ENCODE assay signal across 34 cellular contexts in the genomic region with DNA sequence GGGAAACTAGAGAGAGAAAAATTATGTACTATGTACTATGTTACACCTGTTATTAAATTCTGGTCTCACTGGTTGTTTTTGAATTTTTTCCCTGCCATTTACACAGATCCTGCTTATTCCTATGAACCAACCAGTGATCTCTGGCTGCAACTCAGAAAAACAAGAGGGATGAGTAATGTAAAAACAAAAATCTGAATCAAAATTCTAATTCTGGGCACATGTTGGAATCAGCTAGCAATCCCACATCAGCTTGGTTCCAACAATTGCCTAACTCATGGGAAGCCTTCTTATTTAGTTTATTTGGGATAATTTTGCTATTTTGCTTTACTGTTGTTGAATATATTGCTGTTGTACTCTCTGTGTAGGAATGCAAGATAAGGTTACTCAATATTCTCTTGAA.
"Had no signal": no experiment of that assay in that cellular context is flagged by ENCODE, and none has a peak within 500 bp of the region (broad histone marks: within the 10 kb centered on the region; RNA-seq: fewer than 3 reads in every experiment).

No MANE protein-coding gene starts in this region.

- H3K4me1 ChIP-seq: adrenal gland, ascending aorta, breast epithelium, colonic mucosa, foreskin keratinocyte, gastrocnemius medialis had no signal

- DNase-seq: activated B cell treated with CpG ODN at 0.5 μM for 24 hours; activated CD4-positive, alpha-beta T cell treated with anti-CD3 and anti-CD28 coated beads for 48 hours; activated CD4-positive, alpha-beta T cell treated with anti-CD3 and anti-CD28 coated beads, Interleukin-2, amount 50 U/mL, for 1 hour; activated CD4-positive, alpha-beta T cell treated with anti-CD3 and anti-CD28 coated beads, Interleukin-2, amount 50 U/mL, for 48 hours; activated CD8-positive, alpha-beta memory T cell treated with anti-CD3 and anti-CD28 coated beads for 24 hours; activated CD8-positive, alpha-beta T cell treated with anti-CD3 and anti-CD28 coated beads for 36 hours; activated effector memory CD4-positive, alpha-beta T cell treated with anti-CD3 and anti-CD28 coated beads, Interleukin-2, amount 50 U/mL, for 16 hours; activated naive CD4-positive, alpha-beta T cell treated with anti-CD3 and anti-CD28 coated beads for 36 hours; activated naive CD8-positive, alpha-beta T cell treated with anti-CD3 and anti-CD28 coated beads for 36 hours; activated naive CD8-positive, alpha-beta T cell treated with anti-CD3 and anti-CD28 coated beads, Interleukin-2, amount 50 U/mL, for 24 hours; activated T-cell treated with anti-CD3 and anti-CD28 coated beads, Interleukin-2, amount 50 U/mL, for 48 hours; central memory CD4-positive, alpha-beta T cell; cerebellar nuclear complex; colonic mucosa; effector CD8-positive, alpha-beta T cell; foreskin keratinocyte; gastrocnemius medialis; glutamatergic neuron; T-helper 1 cell; T-helper 17 cell; T1000; WERI-Rb-1 had no signal

- H3K27me3 Mint-ChIP-seq: activated B cell treated with CpG ODN at 0.5 μM for 24 hours, brain had no signal

- H3K27me3 ChIP-seq: adrenal gland, ascending aorta, breast epithelium, cardiac muscle cell, colonic mucosa, foreskin keratinocyte, gastrocnemius medialis, heart left ventricle had no signal

- H3K27ac ChIP-seq: adrenal gland, ascending aorta, breast epithelium, cardiac muscle cell, colonic mucosa, foreskin keratinocyte, gastrocnemius medialis, WERI-Rb-1 had no signal

- H3K36me3 ChIP-seq: adrenal gland, ascending aorta, breast epithelium, cardiac muscle cell, colonic mucosa, gastrocnemius medialis, heart left ventricle, WERI-Rb-1 had no signal

- H3K36me3 Mint-ChIP-seq: activated naive CD8-positive, alpha-beta T cell treated with anti-CD3 and anti-CD28 coated beads for 36 hours had no signal

- H3K4me1 Mint-ChIP-seq: activated B cell treated with CpG ODN at 0.5 μM for 24 hours; activated naive CD4-positive, alpha-beta T cell treated with anti-CD3 and anti-CD28 coated beads, Interleukin-2, amount 50 U/mL, for 24 hours; activated naive CD8-positive, alpha-beta T cell treated with anti-CD3 and anti-CD28 coated beads for 36 hours; activated naive CD8-positive, alpha-beta T cell treated with anti-CD3 and anti-CD28 coated beads, Interleukin-2, amount 50 U/mL, for 24 hours; brain; T-helper 17 cell had no signal

- H3K4me3 ChIP-seq: adrenal gland, ascending aorta, breast epithelium, cardiac muscle cell, colonic mucosa, gastrocnemius medialis, heart left ventricle had no signal

- H3K27ac Mint-ChIP-seq: activated B cell treated with CpG ODN at 0.5 μM for 24 hours; activated CD8-positive, alpha-beta T cell treated with anti-CD3 and anti-CD28 coated beads for 36 hours; activated naive CD4-positive, alpha-beta T cell treated with anti-CD3 and anti-CD28 coated beads for 36 hours; activated naive CD4-positive, alpha-beta T cell treated with anti-CD3 and anti-CD28 coated beads, Interleukin-2, amount 50 U/mL, for 24 hours; activated naive CD8-positive, alpha-beta T cell treated with anti-CD3 and anti-CD28 coated beads for 36 hours; activated naive CD8-positive, alpha-beta T cell treated with anti-CD3 and anti-CD28 coated beads, Interleukin-2, amount 50 U/mL, for 24 hours; activated T-helper 1 cell treated with anti-CD3 and anti-CD28 coated beads, Interleukin-12 subunit alpha, Interleukin-12 subunit beta, Interleukin-2, Interleukin-4 antibody, amounts not matched to agents 30 ng/mL and 10 ng/mL and 1 ng/mL, durations not matched to agents 14 hours and 24 hours and 36 hours; activated T-helper 2 cell treated with anti-CD3 and anti-CD28 coated beads, Interferon-gamma antibody, Interleukin-2, Interleukin-4, amounts not matched to agents 10 μg/mL and 5 μg/mL and 100 μg/mL, durations not matched to agents 14 hours and 24 hours and 36 hours; brain; T-helper 17 cell; T-helper 2 cell treated with Interferon-gamma antibody and Interleukin-4, amounts not matched to agents 5 μg/mL and 100 μg/mL, for 36 hours had no signal

- H3K9me3 ChIP-seq: adrenal gland, colonic mucosa, gastrocnemius medialis had no signal

- ATAC-seq: activated CD4-positive, CD25-positive, alpha-beta regulatory T cell treated with anti-CD3 and anti-CD28 coated beads, Interleukin-2, amount 50 U/mL, for 24 hours; activated CD8-positive, alpha-beta T cell treated with anti-CD3 and anti-CD28 coated beads for 36 hours; activated naive CD8-positive, alpha-beta T cell treated with anti-CD3 and anti-CD28 coated beads, Interleukin-2, amount 50 U/mL, for 24 hours; esophagus mucosa; foreskin keratinocyte; gastrocnemius medialis; T-helper 17 cell had no signal

- H3K4me3 Mint-ChIP-seq: activated B cell treated with CpG ODN at 0.5 μM for 24 hours; activated CD8-positive, alpha-beta T cell treated with anti-CD3 and anti-CD28 coated beads for 36 hours; activated naive CD4-positive, alpha-beta T cell treated with anti-CD3 and anti-CD28 coated beads for 36 hours; activated naive CD4-positive, alpha-beta T cell treated with anti-CD3 and anti-CD28 coated beads, Interleukin-2, amount 50 U/mL, for 24 hours; activated naive CD8-positive, alpha-beta T cell treated with anti-CD3 and anti-CD28 coated beads for 36 hours; activated naive CD8-positive, alpha-beta T cell treated with anti-CD3 and anti-CD28 coated beads, Interleukin-2, amount 50 U/mL, for 24 hours; activated T-helper 1 cell treated with anti-CD3 and anti-CD28 coated beads, Interleukin-12 subunit alpha, Interleukin-12 subunit beta, Interleukin-2, Interleukin-4 antibody, amounts not matched to agents 30 ng/mL and 10 ng/mL and 1 ng/mL, durations not matched to agents 14 hours and 24 hours and 36 hours; brain; T-helper 17 cell; T-helper 2 cell treated with Interferon-gamma antibody and Interleukin-4, amounts not matched to agents 5 μg/mL and 100 μg/mL, for 36 hours had no signal
